28 cellular contexts compared by ENCODE assay signal in genomic region chr7:94491410-94491809, GRCh38.
"Had no signal": no experiment of that assay in that cellular context is flagged by ENCODE, and none has a peak within 500 bp of the region (broad histone marks: within the 10 kb centered on the region; RNA-seq: fewer than 3 reads in every experiment).

No MANE protein-coding gene starts in this region.

- H3K27ac ChIP-seq: colonic mucosa, coronary artery, dorsolateral prefrontal cortex, epithelial cell of prostate, esophagus muscularis mucosa, esophagus squamous epithelium, foreskin keratinocyte, gastrocnemius medialis, gastroesophageal sphincter, heart left ventricle, heart right ventricle, hepatocyte had no signal

- H3K79me2 ChIP-seq: hepatocyte had no signal

- H3K9me3 ChIP-seq: colonic mucosa, esophagus muscularis mucosa, esophagus squamous epithelium, gastrocnemius medialis, gastroesophageal sphincter had no signal

- H3K4me2 ChIP-seq: hepatocyte had no signal

- H3K36me3 ChIP-seq: colonic mucosa, esophagus muscularis mucosa, esophagus squamous epithelium, gastrocnemius medialis, gastroesophageal sphincter, heart left ventricle, heart right ventricle had no signal

- H3K27me3 ChIP-seq: colonic mucosa, esophagus muscularis mucosa, foreskin keratinocyte, gastrocnemius medialis, heart left ventricle, hepatocyte had no signal

- H3K4me1 ChIP-seq: colonic mucosa, esophagus muscularis mucosa, esophagus squamous epithelium, foreskin keratinocyte, gastrocnemius medialis, gastroesophageal sphincter, heart left ventricle, heart right ventricle had no signal

- H3K4me3 Mint-ChIP-seq: dendritic cell treated with granulocyte-macrophage colony-stimulating factor and Interleukin-4, amounts not matched to agents 40 ng/mL and 50 ng/mL, for 4 days; effector memory CD8-positive, alpha-beta T cell; endodermal cell had no signal

- H3K4me1 Mint-ChIP-seq: endodermal cell had no signal

- FAIRE-seq: endometrium, endothelial cell of umbilical vein had no signal

- H3K27ac Mint-ChIP-seq: dendritic cell treated with granulocyte-macrophage colony-stimulating factor and Interleukin-4, amounts not matched to agents 40 ng/mL and 50 ng/mL, for 4 days; effector memory CD8-positive, alpha-beta T cell; endodermal cell had no signal

- ATAC-seq: effector memory CD8-positive, alpha-beta T cell; esophagus mucosa; foreskin keratinocyte; gastrocnemius medialis; gastroesophageal sphincter; heart left ventricle; heart right ventricle had no signal

- H3K4me3 ChIP-seq: colonic mucosa, coronary artery, dorsolateral prefrontal cortex, esophagus muscularis mucosa, esophagus squamous epithelium, gastrocnemius medialis, gastroesophageal sphincter, heart left ventricle, heart right ventricle, hepatocyte had no signal

- DNase-seq: colonic mucosa; cortex of kidney; dermis blood vessel endothelial cell; dorsolateral prefrontal cortex; effector CD4-positive, alpha-beta T cell; effector CD8-positive, alpha-beta T cell; effector memory CD4-positive, alpha-beta T cell; effector memory CD8-positive, alpha-beta T cell; endodermal cell; erythroblast; esophagus squamous epithelium; foreskin fibroblast; foreskin keratinocyte; foreskin melanocyte; gastrocnemius medialis; glutamatergic neuron; head of caudate nucleus; heart left ventricle; heart right ventricle had no signal

- H3K9me3 Mint-ChIP-seq: dendritic cell treated with granulocyte-macrophage colony-stimulating factor and Interleukin-4, amounts not matched to agents 40 ng/mL and 50 ng/mL, for 4 days; effector memory CD8-positive, alpha-beta T cell had no signal

- H2AFZ ChIP-seq: hepatocyte had no signal

- H3K27me3 Mint-ChIP-seq: dendritic cell treated with granulocyte-macrophage colony-stimulating factor and Interleukin-4, amounts not matched to agents 40 ng/mL and 50 ng/mL, for 4 days had no signal
